Comparison of ENCODE assay signal across 12 cellular contexts in the genomic region with DNA sequence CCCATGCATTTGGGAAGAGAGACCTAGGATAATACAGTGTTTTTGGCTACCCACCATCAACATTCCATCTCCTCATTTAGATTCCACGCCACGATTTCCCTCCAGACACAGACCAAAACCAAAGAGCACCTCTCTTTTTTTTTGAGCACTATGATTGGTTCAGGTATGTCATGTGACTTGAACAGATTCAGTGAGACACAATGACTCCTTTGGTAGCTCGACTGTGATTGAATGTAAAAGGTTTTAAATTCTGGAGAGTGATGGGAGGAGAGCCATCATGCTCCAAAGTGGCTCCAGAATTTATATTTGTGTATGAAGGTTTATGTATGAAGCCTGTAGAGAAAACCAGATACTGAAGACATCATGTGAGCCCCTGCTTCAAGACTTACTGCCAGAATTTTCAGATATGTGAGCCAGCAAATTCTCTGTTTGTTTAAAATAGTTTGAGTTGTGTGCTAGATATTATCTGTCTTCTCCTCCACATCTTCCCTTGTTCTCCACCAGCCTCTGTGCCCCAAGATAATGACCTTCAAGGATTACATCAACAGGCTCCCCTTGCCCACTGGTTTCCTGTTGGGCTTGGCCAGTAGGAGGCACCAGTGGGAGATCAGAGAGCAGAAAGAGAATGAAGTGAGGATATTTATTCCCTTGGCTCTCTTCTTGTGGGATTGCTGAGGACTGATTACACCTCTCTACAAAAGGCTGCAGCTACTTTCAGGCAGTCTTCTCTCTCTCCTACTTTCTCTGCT. TPM values are rescaled to one million over a fixed set of nuclear protein-coding genes. Genes with fewer than 3 reads are reported as not detected.
DNase-seq lines count a peak whose midpoint lies in the region; ATAC-seq and TF ChIP-seq lines count a peak whose summit lies in the region.
"Had no signal": no experiment of that assay in that cellular context is flagged by ENCODE, and none has a peak within 500 bp of the region (broad histone marks: within the 10 kb centered on the region; RNA-seq: fewer than 3 reads in every experiment).

No MANE protein-coding gene starts in this region.

- H2AFZ ChIP-seq in OCI-LY1 (ENCODE audit: low read length) = peak overlapping the region; percentile 73; the same call in 1 of the 2 replicates

- H3K9me3 ChIP-seq in OCI-LY1 (ENCODE audit: low read length) = peaks cover 15% of the 10 kb centered on the region
- H3K9me3 ChIP-seq in effector memory CD4-positive, alpha-beta T cell (ENCODE audit: control insufficient read depth, low read length) = peaks cover 4% of the 10 kb centered on the region

- H3K4me3 ChIP-seq in OCI-LY1 (ENCODE audit: low read depth, low read length, poor library complexity, severe bottlenecking) (no peak overlapping the region), retinal pigment epithelial cell (ENCODE audit: low read length) (no peak overlapping the region)
- H3K4me3 ChIP-seq in effector memory CD4-positive, alpha-beta T cell (ENCODE audit: insufficient read depth, low read depth, low read length, poor library complexity, severe bottlenecking) = no peak overlapping the region
- H3K4me3 ChIP-seq: cardiac muscle cell, mucosa of descending colon had no signal

- peaks cover 16% of the 10 kb centered on the region for H3K9me3 Mint-ChIP-seq in chondrocyte (ENCODE audit: low read depth)

- H3K36me3 Mint-ChIP-seq in chondrocyte (ENCODE audit: low read depth) = peaks cover 2% of the 10 kb centered on the region

- H3K79me2 ChIP-seq in OCI-LY1 (ENCODE audit: insufficient read depth, low read length) = no peaks in the 10 kb centered on the region

- H3F3A ChIP-seq in OCI-LY1 (ENCODE audit: insufficient read depth, low read length) = no peaks in the 10 kb centered on the region

- peak; percentile 31; the same call in 1 of the 3 replicates for TF ChIP-seq CTCF in GM12872 (IDR thresholded peaks at IDR 0.05; ENCODE audit: insufficient read depth, low read depth, low read length)
- TF ChIP-seq CTCF in OCI-LY1 (IDR thresholded peaks at IDR 0.05; ENCODE audit: low read length) = peak; percentile 37; the same call in 1 of the 2 replicates
- TF ChIP-seq CTCF in retinal pigment epithelial cell (conservative IDR thresholded peaks at IDR 0.05; ENCODE audit: low read depth, low read length) = peak; percentile 19
- no peak for TF ChIP-seq CTCF in chondrocyte (IDR thresholded peaks at IDR 0.05)

- no peaks in the 10 kb centered on the region for H3K27me3 Mint-ChIP-seq in chondrocyte (ENCODE audit: low read depth)

- no peak for ATAC-seq in GM18519 (IDR thresholded peaks at IDR 0.05; ENCODE audit: low FRiP score, unreplicated experiment)

- no peaks in the 10 kb centered on the region for H4K20me1 ChIP-seq in OCI-LY1 (ENCODE audit: insufficient read depth, low read length)

- H3K36me3 ChIP-seq in OCI-LY1 (ENCODE audit: insufficient read depth, low read length) = no peaks in the 10 kb centered on the region
- H3K36me3 ChIP-seq in effector memory CD4-positive, alpha-beta T cell (ENCODE audit: control insufficient read depth, insufficient read depth, low read length) = no peaks in the 10 kb centered on the region
- H3K36me3 ChIP-seq: cardiac muscle cell had no signal

- no peaks in the 10 kb centered on the region for H3K27me3 ChIP-seq in OCI-LY1 (ENCODE audit: insufficient read depth, low read length)
- H3K27me3 ChIP-seq in effector memory CD4-positive, alpha-beta T cell (replicated peaks; ENCODE audit: control insufficient read depth, insufficient read depth, low read length, poor library complexity, severe bottlenecking) = no peaks in the 10 kb centered on the region
- H3K27me3 ChIP-seq: cardiac muscle cell had no signal

- no peaks in the 10 kb centered on the region for H3K9me2 ChIP-seq in OCI-LY1 (ENCODE audit: low read depth, low read length)

- no peak overlapping the region for H3K27ac Mint-ChIP-seq in chondrocyte (ENCODE audit: unreplicated experiment)

- DNase-seq in effector memory CD4-positive, alpha-beta T cell = no peak
- no peak for DNase-seq in retinal pigment epithelial cell (ENCODE audit: low read depth)
- DNase-seq in chondrocyte (ENCODE audit: low spot score) = no peak
- no peak for DNase-seq in COLO668 (lab: John Stamatoyannopoulos, UW; ENCODE audit: unreplicated experiment)
- DNase-seq: glutamatergic neuron, NCI-H2171, SIG-M5 had no signal

- H3K4me3 Mint-ChIP-seq in chondrocyte (ENCODE audit: unreplicated experiment) = no peak overlapping the region

- H3K4me1 ChIP-seq in OCI-LY1 (ENCODE audit: insufficient read depth, low read length, severe bottlenecking) = peaks cover 8% of the 10 kb centered on the region
- H3K4me1 ChIP-seq in effector memory CD4-positive, alpha-beta T cell (ENCODE audit: control insufficient read depth, insufficient read depth, low read length, poor library complexity, severe bottlenecking) = peaks cover 3% of the 10 kb centered on the region

- no peak overlapping the region for H3K4me2 ChIP-seq in OCI-LY1 (ENCODE audit: low read length)

- H3K27ac ChIP-seq in OCI-LY1 (ENCODE audit: low read depth, low read length, poor library complexity, severe bottlenecking) = no peak overlapping the region
- H3K27ac ChIP-seq in effector memory CD4-positive, alpha-beta T cell (ENCODE audit: insufficient read depth, low read length, poor library complexity, severe bottlenecking) = peak overlapping the region; percentile 43
- H3K27ac ChIP-seq: cardiac muscle cell had no signal

- no peaks in the 10 kb centered on the region for H3K4me1 Mint-ChIP-seq in chondrocyte (ENCODE audit: low read depth)

- H3K9ac ChIP-seq in OCI-LY1 (ENCODE audit: low read length) = no peak overlapping the region

RNA-seq across cellular contexts. Expression of gene MYD88, which starts 12.5 kb away (rescaled TPM):
- 9.3 to 23.7 TPM (median 22.4 TPM) in 3 replicates for total RNA-seq in chondrocyte

RNA-seq across cellular contexts. Expression of gene ACAA1, which starts 14.0 kb away (rescaled TPM):
- total RNA-seq in chondrocyte = 47.5 to 55.2 TPM (median 48.6 TPM) in 3 replicates

RNA-seq across cellular contexts. Expression of gene OXSR1, which starts 14.4 kb away (rescaled TPM):
- total RNA-seq in chondrocyte = 66.5 to 76.0 TPM (median 72.0 TPM) in 3 replicates
